13 cellular contexts compared by ENCODE assay signal in the genomic region with DNA sequence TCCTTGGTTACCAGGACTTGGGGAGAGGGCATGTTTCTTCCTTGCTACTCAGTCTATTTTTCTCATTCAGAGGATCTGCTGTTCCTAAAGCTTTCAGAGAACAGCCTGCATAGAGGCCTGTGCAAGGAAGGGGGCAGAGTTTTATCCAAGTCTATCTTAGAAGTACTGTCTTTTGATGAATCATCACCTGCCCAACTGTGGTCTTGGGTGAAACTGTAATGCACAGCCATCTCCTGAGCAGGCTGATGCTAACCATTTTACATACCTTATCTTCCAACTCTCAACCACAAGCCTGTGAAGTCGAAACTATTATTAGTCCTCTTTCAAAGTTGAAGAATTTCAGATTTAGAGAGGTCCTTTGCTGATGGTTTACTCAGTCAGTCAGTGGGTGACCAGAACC.
DNase-seq lines count a peak whose midpoint lies in the region; ATAC-seq lines count a peak whose summit lies in the region.
"Had no signal": no experiment of that assay in that cellular context is flagged by ENCODE, and none has a peak within 500 bp of the region (broad histone marks: within the 10 kb centered on the region; RNA-seq: fewer than 3 reads in every experiment).

No MANE protein-coding gene starts in this region.

- no peak overlapping the region for H3K4me2 ChIP-seq in Karpas-422 (ENCODE audit: low read depth, low read length, poor library complexity, severe bottlenecking)

- H3K4me3 ChIP-seq in Karpas-422 (ENCODE audit: low read length), result no peak overlapping the region
- H3K4me3 ChIP-seq: K562, sigmoid colon had no signal

- no peak overlapping the region for H3K27ac ChIP-seq in Karpas-422 (ENCODE audit: low read length)
- H3K27ac ChIP-seq: sigmoid colon had no signal

- ATAC-seq in GM18520 (IDR thresholded peaks at IDR 0.05; ENCODE audit: unreplicated experiment), result peak; percentile 95
- ATAC-seq in GM21447 (IDR thresholded peaks at IDR 0.05; ENCODE audit: unreplicated experiment), result peak; percentile 96
- peak; percentile 93 for ATAC-seq in HG03159 (IDR thresholded peaks at IDR 0.05; ENCODE audit: unreplicated experiment)
- ATAC-seq: K562, left colon had no signal

- no peaks in the 10 kb centered on the region for H3K4me1 ChIP-seq in Karpas-422 (ENCODE audit: low read length)

- H4K20me1 ChIP-seq in Karpas-422 (ENCODE audit: insufficient read depth, low read depth, low read length), result no peaks in the 10 kb centered on the region

- H3K36me3 ChIP-seq in Karpas-422 (ENCODE audit: insufficient read depth, low read length), result no peaks in the 10 kb centered on the region
- H3K36me3 ChIP-seq: sigmoid colon had no signal

- H3K27me3 ChIP-seq in Karpas-422 (ENCODE audit: low read length), result no peaks in the 10 kb centered on the region
- H3K27me3 ChIP-seq: sigmoid colon had no signal

- no peaks in the 10 kb centered on the region for H3K79me2 ChIP-seq in Karpas-422 (ENCODE audit: low read length)

- DNase-seq in astrocyte of the hippocampus (ENCODE audit: low read depth, low spot score), result peak; percentile 36
- no peak for DNase-seq in stimulated activated CD4-positive, alpha-beta T cell treated with anti-CD3 and anti-CD28 coated beads, Interleukin-1b, Interleukin-23, amount 100 ng/mL, for 48 hours
- DNase-seq in Karpas-422, result no peak
- no peak for DNase-seq in putamen (ENCODE audit: low spot score)
- no peak for DNase-seq in COLO668 (lab: John Stamatoyannopoulos, UW; ENCODE audit: unreplicated experiment)
- DNase-seq: activated T-cell treated with anti-CD3 and anti-CD28 coated beads, Interleukin-2, amount 50 U/mL, for 1 hour; left colon; sigmoid colon; stimulated activated naive CD4-positive, alpha-beta T cell treated with Interleukin-2 at 50 U/mL for 16 hours had no signal

- H3K9ac ChIP-seq in Karpas-422 (ENCODE audit: low read length), result no peak overlapping the region

- H3K9me2 ChIP-seq in Karpas-422 (replicated peaks; ENCODE audit: insufficient read depth, low read length), result no peaks in the 10 kb centered on the region

- no peaks in the 10 kb centered on the region for H3K9me3 ChIP-seq in Karpas-422 (ENCODE audit: low read length)
- H3K9me3 ChIP-seq: sigmoid colon had no signal

- no peak overlapping the region for H2AFZ ChIP-seq in Karpas-422 (ENCODE audit: low read length)
